ENCODE assay signal across 2 cellular contexts in genomic region chr14:59465570-59466150, GRCh38.
TF ChIP-seq lines count a peak whose summit lies in the region.

No MANE protein-coding gene starts in this region.

TF ChIP-seq in IMR-90, 13 proteins besides CTCF, POLR2A, EP300 and RAD21:
- TF ChIP-seq NFE2L2 (IDR thresholded peaks at IDR 0.05; ENCODE audit: low read depth, low read length) (no peak), CHD1 (IDR thresholded peaks at IDR 0.05; ENCODE audit: low read depth, low read length) (no peak), MAZ (IDR thresholded peaks at IDR 0.05; ENCODE audit: borderline replicate concordance, low read depth, low read length) (no peak), RFX5 (IDR thresholded peaks at IDR 0.05; ENCODE audit: low read depth, low read length) (no peak), CEBPB (IDR thresholded peaks at IDR 0.05; ENCODE audit: low read depth, low read length) (no peak), MXI1 (IDR thresholded peaks at IDR 0.05; ENCODE audit: borderline replicate concordance, low read depth, low read length) (no peak)

TF ChIP-seq in H1, 55 proteins besides CTCF, POLR2A, EP300 and RAD21:
- TF ChIP-seq MAFK (IDR thresholded peaks at IDR 0.05; ENCODE audit: low read depth, low read length) (no peak), BCL11A (IDR thresholded peaks at IDR 0.05; ENCODE audit: low read depth in 2 of 2, low read length in 2 of 2) (no peak)
